In the genomic region with DNA sequence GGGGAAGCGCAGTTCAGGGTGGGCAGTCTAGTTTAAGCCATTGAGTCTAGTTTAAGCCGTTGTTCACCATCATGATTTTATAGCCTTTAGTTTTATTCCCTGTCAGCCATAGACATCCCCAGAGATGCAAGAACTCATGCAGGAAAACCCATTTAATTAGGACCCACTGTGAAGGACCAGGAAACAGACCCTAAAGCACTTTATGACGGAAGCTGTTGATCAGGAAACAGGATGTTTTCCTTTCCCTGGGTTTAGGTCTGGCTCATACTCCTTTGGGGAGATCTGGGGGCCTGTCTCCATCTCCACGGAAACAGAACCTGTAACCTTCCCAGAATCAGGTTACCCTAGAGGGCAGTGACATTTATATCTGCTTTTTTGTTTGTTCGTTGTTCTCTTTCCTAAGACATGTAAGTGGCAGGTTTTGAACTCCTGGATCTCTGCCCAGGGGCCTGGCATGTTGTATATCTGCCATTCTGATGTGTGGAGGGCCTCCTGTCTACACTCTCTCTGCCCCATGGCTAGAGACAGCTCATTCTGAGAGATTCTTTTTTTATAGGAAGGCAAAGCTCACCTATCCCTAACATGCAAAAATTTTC, we compare ENCODE assay signal across 13 cellular contexts.
"Had no signal": no experiment of that assay in that cellular context is flagged by ENCODE, and none has a peak within 500 bp of the region (broad histone marks: within the 10 kb centered on the region; RNA-seq: fewer than 3 reads in every experiment).

No MANE protein-coding gene starts in this region.

- H3K9me3 ChIP-seq: adrenal gland, colonic mucosa, esophagus muscularis mucosa, pancreas had no signal

- H2AFZ ChIP-seq: neural progenitor cell had no signal

- H3K4me2 ChIP-seq: neural progenitor cell had no signal

- H3K27me3 ChIP-seq: adrenal gland, colonic mucosa, esophagus muscularis mucosa, neural progenitor cell, pancreas had no signal

- DNase-seq: activated CD4-positive, alpha-beta memory T cell treated with anti-CD3 and anti-CD28 coated beads, Interleukin-2, amount 10 ng/mL, durations not matched to agents 7 days and 5 days; activated CD4-positive, alpha-beta T cell treated with anti-CD3 and anti-CD28 coated beads for 36 hours; activated effector memory CD4-positive, alpha-beta T cell treated with Interleukin-2 at 50 U/mL for 16 hours; activated T-cell treated with anti-CD3 and anti-CD28 coated beads, Interleukin-2, amount 50 U/mL, for 4 hours; adrenal gland; central memory CD4-positive, alpha-beta T cell; colonic mucosa; hippocampal formation; pancreas; stimulated activated CD4-positive, alpha-beta T cell treated with anti-CD3 and anti-CD28 coated beads, Interleukin-1b, Interleukin-23, amount 100 ng/mL, for 48 hours; T-helper 2 cell had no signal

- H3K4me3 ChIP-seq: adrenal gland, colonic mucosa, esophagus muscularis mucosa, neural progenitor cell, pancreas had no signal

- ATAC-seq: activated CD4-positive, alpha-beta T cell treated with anti-CD3 and anti-CD28 coated beads for 36 hours; activated T-cell treated with anti-CD3 and anti-CD28 coated beads, Interleukin-2, amount 50 U/mL, for 4 hours; pancreas had no signal

- H3K4me1 ChIP-seq: colonic mucosa, pancreas had no signal

- H3K36me3 ChIP-seq: adrenal gland, colonic mucosa, esophagus muscularis mucosa, neural progenitor cell, pancreas had no signal

- H3K27ac ChIP-seq: adrenal gland, colonic mucosa, esophagus muscularis mucosa, neural progenitor cell, pancreas had no signal
